21 cellular contexts compared by ENCODE assay signal in genomic region chr18:65468881-65469280, GRCh38.
DNase-seq lines count a peak whose midpoint lies in the region; FAIRE-seq and TF ChIP-seq lines count a peak whose summit lies in the region.
"Had no signal": no experiment of that assay in that cellular context is flagged by ENCODE, and none has a peak within 500 bp of the region (broad histone marks: within the 10 kb centered on the region; RNA-seq: fewer than 3 reads in every experiment).

No MANE protein-coding gene starts in this region.

- no peaks in the 10 kb centered on the region for H3K79me2 ChIP-seq in H1 (ENCODE audit: control insufficient read depth in 1 of 2, insufficient read depth in 2 of 2, low read length in 2 of 2)

- DNase-seq in NCI-H1694 treated with DMSO at 0.1 percent for 48 hours (lab: John Stamatoyannopoulos, UW) (peak; percentile 9), NCI-H524 treated with DMSO at 0.1 percent for 48 hours (lab: John Stamatoyannopoulos, UW) (peak; percentile 91), H1 (ENCODE audit: low read depth in 1 of 2, low spot score in 2 of 2) (no peak), superior temporal gyrus (ENCODE audit: extremely low spot score) (peak; percentile 74), NAMALWA (ENCODE audit: low spot score) (no peak), NCI-H1092 (lab: John Stamatoyannopoulos, UW) (no peak)
- DNase-seq in CD4-positive, alpha-beta memory T cell = no peak
- DNase-seq: Caco-2; CD4-positive, alpha-beta T cell; DMS153; GDM1; GOT3; KBM-7; MM.1S; NCI-H1105; NCI-H187; NCI-H2227 treated with DMSO at 0.1 percent for 48 hours; NCI-H526; SIG-M5 had no signal

- CTCF ChIA-PET in H1 (lab: Charles Lee; ENCODE audit: partially characterized antibody) = no interaction called here
- CTCF ChIA-PET in CD4-positive, alpha-beta memory T cell (lab: Charles Lee; ENCODE audit: partially characterized antibody) = no interaction called here

- H3K18ac ChIP-seq in H1 (ENCODE audit: extremely low read depth, low read length) = no peak overlapping the region

- H2BK5ac ChIP-seq in H1 (ENCODE audit: low read depth, low read length) = no peak overlapping the region

- H3K23me2 ChIP-seq in H1 (ENCODE audit: low read depth, low read length) = no peaks in the 10 kb centered on the region; the same call in 1 of the 2 replicates

- no peaks in the 10 kb centered on the region for H4K20me1 ChIP-seq in H1 (replicated peaks in 1 of 2; ENCODE audit: control insufficient read depth in 1 of 2, insufficient read depth in 2 of 2, low read length in 2 of 2)
- H4K20me1 ChIP-seq: BLaER1 had no signal

- H3K36me3 ChIP-seq in H1 (ENCODE audit: control insufficient read depth in 2 of 4, insufficient read depth in 4 of 4, low read length in 3 of 4) = no peaks in the 10 kb centered on the region
- H3K36me3 ChIP-seq in CD4-positive, alpha-beta memory T cell (ENCODE audit: insufficient read depth, low read length) = no peaks in the 10 kb centered on the region
- H3K36me3 ChIP-seq: BLaER1 had no signal

- no peak overlapping the region for H3K4me3 ChIP-seq in H1 (ENCODE audit: extremely low read depth in 1 of 4, insufficient read depth in 2 of 4, low read depth in 3 of 4, low read length in 4 of 4)
- H3K4me3 ChIP-seq in CD4-positive, alpha-beta memory T cell (ENCODE audit: low read length in 2 of 2) = no peak overlapping the region
- H3K4me3 ChIP-seq: BLaER1 had no signal

- H3K4ac ChIP-seq in H1 (replicated peaks; ENCODE audit: insufficient read length, low read depth, low read length) = no peak overlapping the region

- H3K36me3 Mint-ChIP-seq in CD4-positive, alpha-beta memory T cell = no peaks in the 10 kb centered on the region

- H3K9me3 ChIP-seq in H1 (ENCODE audit: insufficient read depth in 2 of 2, low read depth in 1 of 2, low read length in 1 of 2) = no peaks in the 10 kb centered on the region
- no peaks in the 10 kb centered on the region for H3K9me3 ChIP-seq in CD4-positive, alpha-beta memory T cell (ENCODE audit: control insufficient read depth in 1 of 2, low read length in 2 of 2)
- H3K9me3 ChIP-seq: BLaER1, Caco-2 had no signal

- H4K5ac ChIP-seq in H1 (ENCODE audit: insufficient read length, low read depth, low read length) = no peak overlapping the region

- H4K91ac ChIP-seq in H1 (replicated peaks; ENCODE audit: insufficient read length, low read length) = no peak overlapping the region

- H3K27ac Mint-ChIP-seq in CD4-positive, alpha-beta memory T cell = no peak overlapping the region
- H3K27ac Mint-ChIP-seq: CD4-positive, alpha-beta T cell had no signal

- no peak overlapping the region for H3K4me2 ChIP-seq in H1 (ENCODE audit: insufficient read depth in 1 of 2, low read depth in 2 of 2, low read length in 2 of 2)
- H3K4me2 ChIP-seq: BLaER1 had no signal

- H4K8ac ChIP-seq in H1 (ENCODE audit: extremely low read depth, insufficient read depth, low read length) = no peak overlapping the region

- no peak overlapping the region for H2BK120ac ChIP-seq in H1 (replicated peaks; ENCODE audit: low read depth, low read length)

- no peak overlapping the region for H3K9ac ChIP-seq in H1 (replicated peaks in 1 of 4; ENCODE audit: extremely low read depth in 1 of 4, low read depth in 3 of 4, low read length in 3 of 4)
- H3K9ac ChIP-seq: BLaER1 had no signal

- POLR2A ChIA-PET in H1 (lab: Charles Lee; ENCODE audit: partially characterized antibody) = no interaction called here
- POLR2A ChIA-PET in CD4-positive, alpha-beta memory T cell (lab: Charles Lee; ENCODE audit: partially characterized antibody) = no interaction called here

- no peak overlapping the region for H3K4me3 Mint-ChIP-seq in CD4-positive, alpha-beta memory T cell
- H3K4me3 Mint-ChIP-seq: CD4-positive, alpha-beta T cell had no signal

- no peaks in the 10 kb centered on the region for H3K27me3 Mint-ChIP-seq in CD4-positive, alpha-beta memory T cell
- H3K27me3 Mint-ChIP-seq: CD4-positive, alpha-beta T cell had no signal

- TF ChIP-seq CTCF in H1 (IDR thresholded peaks at IDR 0.05; ENCODE audit: control extremely low read depth in 1 of 3, insufficient read depth in 1 of 3, low read depth in 1 of 3, low read length in 3 of 3) = no peak

- H3K27ac ChIP-seq in H1 (ENCODE audit: low read depth, low read length) = no peak overlapping the region
- no peak overlapping the region for H3K27ac ChIP-seq in CD4-positive, alpha-beta memory T cell (ENCODE audit: low read depth, low read length)
- H3K27ac ChIP-seq: BLaER1 had no signal

- TF ChIP-seq RAD21 in H1 (IDR thresholded peaks at IDR 0.05 in 1 of 2, conservative IDR thresholded peaks at IDR 0.05 in 1 of 2; ENCODE audit: low read depth in 2 of 2, low read length in 2 of 2) = no peak

- H2BK15ac ChIP-seq in H1 (ENCODE audit: low read length) = no peak overlapping the region

- H3K4me1 ChIP-seq in H1 (replicated peaks in 1 of 4; ENCODE audit: control insufficient read depth in 3 of 4, insufficient read depth in 4 of 4, low read length in 3 of 4) = no peaks in the 10 kb centered on the region
- no peaks in the 10 kb centered on the region for H3K4me1 ChIP-seq in CD4-positive, alpha-beta memory T cell (ENCODE audit: insufficient read depth, low read length)
- H3K4me1 ChIP-seq: BLaER1, Caco-2 had no signal

- H3K56ac ChIP-seq in H1 (replicated peaks; ENCODE audit: insufficient read length, low read depth, low read length) = no peak overlapping the region

- H3K79me1 ChIP-seq in H1 (ENCODE audit: low read depth, low read length) = no peaks in the 10 kb centered on the region

- peaks cover 2 to 13% (median 5%) of the 10 kb centered on the region in 8 donors for H3K9me3 Mint-ChIP-seq in CD4-positive, alpha-beta memory T cell

- H3K4me1 Mint-ChIP-seq in CD4-positive, alpha-beta memory T cell = no peaks in the 10 kb centered on the region

- H3K23ac ChIP-seq in H1 (ENCODE audit: insufficient read length) = no peak overlapping the region

- intact Hi-C loops in CD4-positive, alpha-beta memory T cell (cut with micrococcal nuclease) = no loop called here

- TF ChIP-seq EP300 in H1 (IDR thresholded peaks at IDR 0.05; ENCODE audit: borderline replicate concordance in 1 of 2, low read depth in 2 of 2, low read length in 2 of 2) = no peak

- no peaks in the 10 kb centered on the region for H3K27me3 ChIP-seq in H1 (replicated peaks in 1 of 4; ENCODE audit: control insufficient read depth in 3 of 4, extremely low read depth in 1 of 4, insufficient read depth in 3 of 4, low read length in 3 of 4)
- H3K27me3 ChIP-seq in CD4-positive, alpha-beta memory T cell (ENCODE audit: insufficient read depth, low read length) = no peaks in the 10 kb centered on the region
- H3K27me3 ChIP-seq: BLaER1 had no signal

- H2AFZ ChIP-seq in H1 (ENCODE audit: low read length) = peak overlapping the region; percentile 85; the same call in 1 of the 2 replicates

- TF ChIP-seq POLR2A in H1 (IDR thresholded peaks at IDR 0.05; ENCODE audit: control extremely low read depth in 1 of 2, low read depth in 2 of 2, low read length in 2 of 2) = no peak

- H2BK12ac ChIP-seq in H1 (ENCODE audit: low read depth, low read length) = no peak overlapping the region

- no peak overlapping the region for H3K14ac ChIP-seq in H1 (ENCODE audit: insufficient read length)

- no peak overlapping the region for H2AK5ac ChIP-seq in H1 (ENCODE audit: low read depth, low read length)

- 92% methylated on average over 3 of the region's 3 CpGs; no CpG with 5 or more reads in 1 of the 2 experiments for WGBS in H1 (ENCODE audit: extremely low coverage in 1 of 2, insufficient coverage in 1 of 2, insufficient read length in 1 of 2, insufficient replicate concordance in 2 of 2, low coverage in 1 of 2, low lambda C conversion rate in 2 of 2, missing lambda C conversion rate in 1 of 2), 2 experiments

- FAIRE-seq in H1 (lab: Jason Lieb, UNC) = no peak
- FAIRE-seq: GM18507 had no signal

- no peak overlapping the region for H2BK20ac ChIP-seq in H1 (ENCODE audit: low read length)

TF ChIP-seq in H1, 55 proteins besides CTCF, POLR2A, EP300 and RAD21 (continues in another document):
- TF ChIP-seq RXRA (IDR thresholded peaks at IDR 0.05; ENCODE audit: insufficient read depth, low read depth, low read length) (no peak), TBP (IDR thresholded peaks at IDR 0.05; ENCODE audit: low read depth, low read length) (no peak), CBX8 (IDR thresholded peaks at IDR 0.05; ENCODE audit: borderline replicate concordance, low read depth, low read length) (no peak), SAP30 (IDR thresholded peaks at IDR 0.05; ENCODE audit: insufficient read depth, insufficient replicate concordance, low read length) (no peak), CBX5 (IDR thresholded peaks at IDR 0.05; ENCODE audit: low read depth, low read length) (no peak), TAF7 (optimal IDR thresholded peaks at IDR 0.05; ENCODE audit: borderline replicate concordance, low read depth, low read length) (no peak), MAFK (IDR thresholded peaks at IDR 0.05; ENCODE audit: low read depth, low read length) (no peak)

Comparison
In these comparisons a context has a peak if more than half of its experiments do, and no peak if none do; other contexts are left out.
1. DNase-seq: peak in NCI-H1694 treated with DMSO at 0.1 percent for 48 hours (single experiment), NCI-H524 treated with DMSO at 0.1 percent for 48 hours (single experiment) and superior temporal gyrus (single experiment); none in H1 (0 of 2), NAMALWA (single experiment), CD4-positive, alpha-beta memory T cell (0 of 5) and NCI-H1092 (single experiment).